ENCODE assay signal across 10 cellular contexts in genomic region chr5:109857405-109858031, GRCh38.
DNase-seq lines count a peak whose midpoint lies in the region; ATAC-seq and TF ChIP-seq lines count a peak whose summit lies in the region.
"Had no signal": no experiment of that assay in that cellular context is flagged by ENCODE, and none has a peak within 500 bp of the region (broad histone marks: within the 10 kb centered on the region; RNA-seq: fewer than 3 reads in every experiment).

No MANE protein-coding gene starts in this region.

- 75% methylated on average over 8 of the region's 8 CpGs for WGBS in hepatocyte (ENCODE audit: low lambda C conversion rate, missing lambda C conversion rate)
- 53 to 71% (median 60%) methylated on average over 8 of the region's 8 CpGs for WGBS in stomach, 5 donors

- TF ChIP-seq CTCF in hepatocyte (IDR thresholded peaks at IDR 0.05; ENCODE audit: poor library complexity) (no peak), stomach (IDR thresholded peaks at IDR 0.05) (no peak)

- peaks cover 40% of the 10 kb centered on the region for H3K36me3 Mint-ChIP-seq in CD4-positive, CD25-positive, alpha-beta regulatory T cell
- peaks cover 5 to 19% of the 10 kb centered on the region in 2 donors for H3K36me3 Mint-ChIP-seq in activated T-cell treated with anti-CD3 and anti-CD28 coated beads, Interleukin-2, amount 50 U/mL, for 72 hours (ENCODE audit: insufficient read depth in 2 of 2)

- peak overlapping the region; percentile 83 to 87 (median 84) for H3K27ac Mint-ChIP-seq in CD4-positive, CD25-positive, alpha-beta regulatory T cell
- peak overlapping the region; percentile 96 for H3K27ac Mint-ChIP-seq in activated T-cell treated with anti-CD3 and anti-CD28 coated beads, Interleukin-2, amount 50 U/mL, for 72 hours

- H3K27me3 ChIP-seq in CD4-positive, CD25-positive, alpha-beta regulatory T cell (ENCODE audit: control insufficient read depth, insufficient read depth, low read length), result no peaks in the 10 kb centered on the region
- H3K27me3 ChIP-seq in hepatocyte (no peaks in the 10 kb centered on the region), stomach (no peaks in the 10 kb centered on the region)

- H3K36me3 ChIP-seq in CD4-positive, CD25-positive, alpha-beta regulatory T cell (ENCODE audit: control insufficient read depth, insufficient read depth, low read length), result peaks cover 24% of the 10 kb centered on the region
- peaks cover 3% of the 10 kb centered on the region for H3K36me3 ChIP-seq in hepatocyte (replicated peaks; ENCODE audit: insufficient read depth, low read depth)
- peaks cover 8 to 72% (median 66%) of the 10 kb centered on the region in 4 donors for H3K36me3 ChIP-seq in stomach

- H3K9me3 Mint-ChIP-seq in CD4-positive, CD25-positive, alpha-beta regulatory T cell, result no peaks in the 10 kb centered on the region
- no peaks in the 10 kb centered on the region for H3K9me3 Mint-ChIP-seq in activated T-cell treated with anti-CD3 and anti-CD28 coated beads, Interleukin-2, amount 50 U/mL, for 72 hours

- H3K4me1 Mint-ChIP-seq in CD4-positive, CD25-positive, alpha-beta regulatory T cell, result peaks cover 31 to 59% (median 36%) of the 10 kb centered on the region in 4 donors
- H3K4me1 Mint-ChIP-seq in activated T-cell treated with anti-CD3 and anti-CD28 coated beads, Interleukin-2, amount 50 U/mL, for 72 hours (ENCODE audit: low read depth), result peaks cover 54% of the 10 kb centered on the region

- H3K4me3 Mint-ChIP-seq in CD4-positive, CD25-positive, alpha-beta regulatory T cell, result peak overlapping the region; percentile 1 to 61 (median 53)
- H3K4me3 Mint-ChIP-seq in activated T-cell treated with anti-CD3 and anti-CD28 coated beads, Interleukin-2, amount 50 U/mL, for 72 hours, result peak overlapping the region; percentile 53 to 66

- H3K9me3 ChIP-seq in CD4-positive, CD25-positive, alpha-beta regulatory T cell (ENCODE audit: control insufficient read depth in 2 of 2, low read length in 2 of 2), result no peaks in the 10 kb centered on the region
- H3K9me3 ChIP-seq in hepatocyte (ENCODE audit: low read depth) (no peaks in the 10 kb centered on the region), stomach (no peaks in the 10 kb centered on the region)

- TF ChIP-seq EP300 in stomach (IDR thresholded peaks at IDR 0.05), result no peak

- H3K4me1 ChIP-seq in CD4-positive, CD25-positive, alpha-beta regulatory T cell (ENCODE audit: control insufficient read depth, insufficient read depth, low read length, poor library complexity, severe bottlenecking), result peaks cover 37% of the 10 kb centered on the region
- H3K4me1 ChIP-seq in hepatocyte (ENCODE audit: insufficient read depth) (no peaks in the 10 kb centered on the region), stomach (peaks cover 0 to 13% (median under 1%) of the 10 kb centered on the region in 4 donors)

- no peak overlapping the region for H3K4me2 ChIP-seq in hepatocyte

- H3K27me3 Mint-ChIP-seq in CD4-positive, CD25-positive, alpha-beta regulatory T cell, result no peaks in the 10 kb centered on the region
- H3K27me3 Mint-ChIP-seq in activated T-cell treated with anti-CD3 and anti-CD28 coated beads, Interleukin-2, amount 50 U/mL, for 72 hours (ENCODE audit: low read depth), result no peaks in the 10 kb centered on the region

- no peak overlapping the region for H2AFZ ChIP-seq in hepatocyte

- H4K20me1 ChIP-seq in hepatocyte (ENCODE audit: insufficient read depth, poor library complexity, severe bottlenecking), result no peaks in the 10 kb centered on the region

- peak in 2 of 3 donors; percentile 51 to 74 for DNase-seq in CD4-positive, CD25-positive, alpha-beta regulatory T cell
- DNase-seq in Jurkat, Clone E6-1 (ENCODE audit: low read depth, low spot score), result peak; percentile 66
- DNase-seq in activated T-cell treated with anti-CD3 and anti-CD28 coated beads, Interleukin-2, amount 50 U/mL, for 72 hours, result no peak
- DNase-seq in hepatocyte (ENCODE audit: low spot score), result peak; percentile 15
- DNase-seq in putamen (ENCODE audit: low spot score), result no peak
- DNase-seq in stomach, result no peak
- DNase-seq: NCI-H82 had no signal

- intact Hi-C loops in stomach (cut with DNase I; ENCODE audit: low total_unique reads), result no loop called here

- no peak for TF ChIP-seq POLR2A in stomach (IDR thresholded peaks at IDR 0.05)

- H3K79me2 ChIP-seq in hepatocyte, result no peaks in the 10 kb centered on the region

- peak overlapping the region; percentile 65 for H3K4me3 ChIP-seq in CD4-positive, CD25-positive, alpha-beta regulatory T cell (ENCODE audit: low read depth, low read length)
- H3K4me3 ChIP-seq in Jurkat, Clone E6-1 (ENCODE audit: low read length), result no peak overlapping the region
- H3K4me3 ChIP-seq in hepatocyte, result no peak overlapping the region
- H3K4me3 ChIP-seq in stomach, result no peak overlapping the region
- H3K4me3 ChIP-seq: lung had no signal

- H3K9me2 ChIP-seq in hepatocyte (replicated peaks; ENCODE audit: insufficient read depth), result no peaks in the 10 kb centered on the region

- peak overlapping the region; percentile 66 for H3K27ac ChIP-seq in CD4-positive, CD25-positive, alpha-beta regulatory T cell (ENCODE audit: insufficient read depth, low read length, poor library complexity, severe bottlenecking)
- H3K27ac ChIP-seq in hepatocyte, result no peak overlapping the region
- no peak overlapping the region for H3K27ac ChIP-seq in stomach

- ATAC-seq in CD4-positive, CD25-positive, alpha-beta regulatory T cell (ENCODE audit: low read depth in 2 of 2), result peak; percentile 64 to 71
- ATAC-seq in activated T-cell treated with anti-CD3 and anti-CD28 coated beads, Interleukin-2, amount 50 U/mL, for 72 hours (replicated peaks in 1 of 2), result peak; percentile 65 to 70
- no peak for ATAC-seq in HG02798 (IDR thresholded peaks at IDR 0.05; ENCODE audit: poor library complexity, unreplicated experiment)
- ATAC-seq in HG03159 (IDR thresholded peaks at IDR 0.05; ENCODE audit: unreplicated experiment), result no peak

Comparison
In these comparisons a context has a peak if more than half of its experiments do, and no peak if none do; other contexts are left out.
1. ATAC-seq: peak in CD4-positive, CD25-positive, alpha-beta regulatory T cell (2 of 2) and activated T-cell treated with anti-CD3 and anti-CD28 coated beads, Interleukin-2, amount 50 U/mL, for 72 hours (2 of 2); none in HG02798 (single experiment) and HG03159 (single experiment).
2. DNase-seq: peak in CD4-positive, CD25-positive, alpha-beta regulatory T cell (2 of 3), Jurkat, Clone E6-1 (single experiment) and hepatocyte (single experiment); none in activated T-cell treated with anti-CD3 and anti-CD28 coated beads, Interleukin-2, amount 50 U/mL, for 72 hours (0 of 2), putamen (single experiment) and stomach (single experiment).